In genomic region chr20:25623736-25624499, GRCh38 we compare ENCODE assay signal across 1 cellular context.
TF ChIP-seq lines count a peak whose summit lies in the region.

Gene NANP, minus strand, starts transcription at chr20:25624014. Its CDS starts 66 bp downstream, at chr20:25623948.

TF ChIP-seq in H1, 55 proteins besides CTCF, POLR2A, EP300 and RAD21 (continued from another document):
- TF ChIP-seq TAF1 (IDR thresholded peaks at IDR 0.05; ENCODE audit: low read depth, low read length) (peak; percentile 83; the same call in 1 of the 2 replicates), RBBP5 (IDR thresholded peaks at IDR 0.05; ENCODE audit: borderline replicate concordance, low read depth, low read length) (peak; percentile 85; the same call in 1 of the 2 replicates), SAP30 (IDR thresholded peaks at IDR 0.05; ENCODE audit: insufficient read depth, insufficient replicate concordance, low read length) (no peak), SIRT6 (IDR thresholded peaks at IDR 0.05; ENCODE audit: low read length) (no peak), SRF (IDR thresholded peaks at IDR 0.05; ENCODE audit: low read depth, low read length) (no peak), GABPA (IDR thresholded peaks at IDR 0.05; ENCODE audit: borderline replicate concordance, insufficient read depth, low read length) (no peak), GTF2F1 (IDR thresholded peaks at IDR 0.05; ENCODE audit: borderline replicate concordance, low read depth, low read length) (no peak), RFX5 (IDR thresholded peaks at IDR 0.05; ENCODE audit: borderline replicate concordance, low read depth, low read length) (no peak), BRCA1 (IDR thresholded peaks at IDR 0.05; ENCODE audit: low read depth, low read length) (peak; percentile 91), CHD2 (IDR thresholded peaks at IDR 0.05; ENCODE audit: low read length) (peak; percentile 98), BCL11A (IDR thresholded peaks at IDR 0.05; ENCODE audit: low read depth in 2 of 2, low read length in 2 of 2) (no peak), MAX (IDR thresholded peaks at IDR 0.05) (peak; percentile 91), RNF2 (IDR thresholded peaks at IDR 0.05; ENCODE audit: borderline replicate concordance, low read depth, low read length, missing control alignments, poor library complexity, severe bottlenecking) (peak; percentile 61), CREB1 (IDR thresholded peaks at IDR 0.05) (peak; percentile 30; the same call in 1 of the 2 replicates), E2F6 (IDR thresholded peaks at IDR 0.05) (peak; percentile 97), TBP (IDR thresholded peaks at IDR 0.05; ENCODE audit: low read depth, low read length) (peak; percentile 73; the same call in 1 of the 2 replicates), ASH2L (IDR thresholded peaks at IDR 0.05; ENCODE audit: low read length) (peak; percentile 93), PHF8 (conservative IDR thresholded peaks at IDR 0.05; ENCODE audit: low read depth, low read length) (peak; percentile 88), JUND (IDR thresholded peaks at IDR 0.05; ENCODE audit: low read length) (no peak; the same call in 1 of the 2 replicates), SP4 (IDR thresholded peaks at IDR 0.05; ENCODE audit: low read length) (no peak)
